ENCODE assay signal across 9 cellular contexts in genomic region chr10:16832351-16833080, GRCh38. TPM values are rescaled to one million over a fixed set of nuclear protein-coding genes. Genes with fewer than 3 reads are reported as not detected.
DNase-seq lines count a peak whose midpoint lies in the region; ATAC-seq and TF ChIP-seq lines count a peak whose summit lies in the region.
"Had no signal": no experiment of that assay in that cellular context is flagged by ENCODE, and none has a peak within 500 bp of the region (broad histone marks: within the 10 kb centered on the region; RNA-seq: fewer than 3 reads in every experiment).

No MANE protein-coding gene starts in this region.

- no peaks in the 10 kb centered on the region for H3K36me3 ChIP-seq in body of pancreas (replicated peaks in 1 of 2; ENCODE audit: insufficient read depth in 1 of 2, low read depth in 2 of 2)
- no peaks in the 10 kb centered on the region for H3K36me3 ChIP-seq in thoracic aorta

- intact Hi-C loops in body of pancreas (cut with DNase I), result loop anchor here (10.0 kb wide), 1 partner anchor 592 kb away; no protein-coding TSS in a partner anchor

- peaks cover 37% of the 10 kb centered on the region for H3K4me1 ChIP-seq in body of pancreas
- H3K4me1 ChIP-seq in thoracic aorta (ENCODE audit: control insufficient read depth in 1 of 2, low read depth in 2 of 2), result peaks cover 12 to 38% of the 10 kb centered on the region in 2 donors

- ATAC-seq in body of pancreas, result peak; percentile 74
- ATAC-seq in thoracic aorta (ENCODE audit: insufficient number of reproducible peaks, low FRiP score, low read depth), result peak; percentile 82

- peak in 2 of 3 donors; percentile 11 to 38 for TF ChIP-seq POLR2A in body of pancreas (IDR thresholded peaks at IDR 0.05)

- no peak for TF ChIP-seq CTCF in body of pancreas (IDR thresholded peaks at IDR 0.05)
- TF ChIP-seq CTCF in thoracic aorta (IDR thresholded peaks at IDR 0.05), result no peak

- WGBS in body of pancreas, 2 donors, result 17 to 18% methylated on average over 11 of the region's 11 CpGs

- H3K27ac ChIP-seq in body of pancreas (peak overlapping the region; percentile 52 to 83 (median 74)), thoracic aorta (peak overlapping the region; percentile 88 to 92)

- DNase-seq in HCEC 1CT, result peak; percentile 48
- peak; percentile 67 to 84 (median 72) for DNase-seq in body of pancreas
- peak; percentile 93 for DNase-seq in iris pigment epithelial cell (ENCODE audit: low read depth)
- DNase-seq in thoracic aorta (ENCODE audit: low spot score), result no peak
- DNase-seq in DMS79 treated with DMSO at 0.1 percent for 48 hours (lab: John Stamatoyannopoulos, UW), result no peak
- no peak for DNase-seq in DMS53 treated with DMSO at 0.1 percent for 48 hours (lab: John Stamatoyannopoulos, UW; ENCODE audit: unreplicated experiment)
- DNase-seq in GOT3 (lab: John Stamatoyannopoulos, UW), result no peak
- DNase-seq in NCI-H524 treated with DMSO at 0.1 percent for 48 hours (lab: John Stamatoyannopoulos, UW), result no peak
- DNase-seq: activated CD4-positive, alpha-beta T cell treated with anti-CD3 and anti-CD28 coated beads, Interleukin-2, amount 50 U/mL, for 48 hours had no signal

- H3K9me3 ChIP-seq in body of pancreas (no peaks in the 10 kb centered on the region), thoracic aorta (no peaks in the 10 kb centered on the region)

- no peaks in the 10 kb centered on the region for H3K27me3 ChIP-seq in body of pancreas
- H3K27me3 ChIP-seq in thoracic aorta (replicated peaks; ENCODE audit: insufficient read depth), result no peaks in the 10 kb centered on the region

- H3K4me3 ChIP-seq in body of pancreas (no peak overlapping the region), thoracic aorta (peak overlapping the region; percentile 21)

RNA-seq across cellular contexts. Expression of gene RSU1, which starts 15.3 kb away (rescaled TPM):
- total RNA-seq in body of pancreas (10 to 100 TPM; 21.4 to 28.3 TPM), thoracic aorta (100 to 1,000 TPM in 1 of 2 donors, 10 to 100 TPM in 1; 88.0 to 122 TPM)

Comparison
In these comparisons a context has a peak if more than half of its experiments do, and no peak if none do; other contexts are left out.
1. DNase-seq: peak in HCEC 1CT (single experiment), body of pancreas (4 of 4) and iris pigment epithelial cell (single experiment); none in thoracic aorta (single experiment), DMS79 treated with DMSO at 0.1 percent for 48 hours (single experiment), DMS53 treated with DMSO at 0.1 percent for 48 hours (single experiment), GOT3 (single experiment) and NCI-H524 treated with DMSO at 0.1 percent for 48 hours (single experiment).